Comparison of ENCODE assay signal across 26 cellular contexts in genomic region chr4:176406736-176407135, GRCh38.
A peak's percentile ranks its signal among the peaks of the same experiment; 100 is the strongest.
DNase-seq lines count a peak whose midpoint lies in the region; ATAC-seq, FAIRE-seq and TF ChIP-seq lines count a peak whose summit lies in the region.
"Had no signal": no experiment of that assay in that cellular context is flagged by ENCODE, and none has a peak within 500 bp of the region (broad histone marks: within the 10 kb centered on the region; RNA-seq: fewer than 3 reads in every experiment).

No MANE protein-coding gene starts in this region.

- H3K9me3 Mint-ChIP-seq in HFFc6: no peaks in the 10 kb centered on the region
- peaks cover 21% of the 10 kb centered on the region for H3K9me3 Mint-ChIP-seq in mesothelial cell of epicardium

- FAIRE-seq in endothelial cell of umbilical vein (lab: Jason Lieb, UNC): no peak
- FAIRE-seq: GM12891 had no signal

- H3K9me3 ChIP-seq in PC-3 (ENCODE audit: low read length) (no peaks in the 10 kb centered on the region), endothelial cell of umbilical vein (replicated peaks; ENCODE audit: control insufficient read depth, insufficient read depth, low read length) (no peaks in the 10 kb centered on the region), osteoblast (ENCODE audit: low read depth, low read length) (no peaks in the 10 kb centered on the region)
- H3K9me3 ChIP-seq: BLaER1, HAP-1 had no signal

- no peak for TF ChIP-seq POLR2A in endothelial cell of umbilical vein (IDR thresholded peaks at IDR 0.05; ENCODE audit: low read depth, low read length)

- ATAC-seq in PC-3 (peak; percentile 88), HG02884 (IDR thresholded peaks at IDR 0.05; ENCODE audit: unreplicated experiment) (no peak)
- ATAC-seq: Panc1 had no signal

- no peak overlapping the region for H3K4me3 Mint-ChIP-seq in HFFc6
- H3K4me3 Mint-ChIP-seq in mesothelial cell of epicardium: no peak overlapping the region
- H3K4me3 Mint-ChIP-seq: CD4-positive, alpha-beta T cell had no signal

- H3K79me2 ChIP-seq in PC-3 (ENCODE audit: low read length) (no peaks in the 10 kb centered on the region), endothelial cell of umbilical vein (ENCODE audit: control insufficient read depth, insufficient read depth, low read length) (no peaks in the 10 kb centered on the region), osteoblast (ENCODE audit: insufficient read depth, low read length) (no peaks in the 10 kb centered on the region)

- CTCF ChIA-PET in PC-3 (lab: Charles Lee): interaction anchor here (0.6 kb wide), 2 partner anchors 35 to 157 kb away, joined by 4 to 9 read pairs; no protein-coding TSS in a partner anchor
- CTCF ChIA-PET in endothelial cell of umbilical vein (lab: Charles Lee): no interaction called here

- H3K27ac Mint-ChIP-seq in HFFc6 (no peak overlapping the region), mesothelial cell of epicardium (no peak overlapping the region)
- H3K27ac Mint-ChIP-seq: CD4-positive, alpha-beta T cell had no signal

- H3F3A ChIP-seq in PC-3 (ENCODE audit: low read length, unreplicated experiment): no peaks in the 10 kb centered on the region

- H3K4me1 Mint-ChIP-seq in HFFc6 (ENCODE audit: low read depth) (peaks cover 53% of the 10 kb centered on the region), mesothelial cell of epicardium (no peaks in the 10 kb centered on the region)

- peak overlapping the region; percentile 65 for H3K27ac ChIP-seq in PC-3 (ENCODE audit: low read length)
- H3K27ac ChIP-seq in endothelial cell of umbilical vein (ENCODE audit: insufficient read depth, low read depth, low read length): no peak overlapping the region
- H3K27ac ChIP-seq in osteoblast (ENCODE audit: low read depth, low read length): peak overlapping the region; percentile 36
- H3K27ac ChIP-seq: BLaER1, KMS-11, RWPE1, SK-N-MC had no signal

- H3K36me3 ChIP-seq in PC-3 (ENCODE audit: low read depth, low read length) (no peaks in the 10 kb centered on the region; the same call in 1 of the 2 replicates), endothelial cell of umbilical vein (ENCODE audit: control insufficient read depth in 2 of 2, extremely low read depth in 1 of 2, insufficient read depth in 2 of 2, low read length in 2 of 2) (no peaks in the 10 kb centered on the region), osteoblast (ENCODE audit: insufficient read depth, low read length) (no peaks in the 10 kb centered on the region)
- H3K36me3 ChIP-seq: BLaER1, HAP-1 had no signal

- H3K9ac ChIP-seq in PC-3 (ENCODE audit: low read length): no peak overlapping the region
- no peak overlapping the region for H3K9ac ChIP-seq in endothelial cell of umbilical vein (replicated peaks; ENCODE audit: extremely low read depth, insufficient read depth, low read length)
- H3K9ac ChIP-seq: BLaER1, KMS-11 had no signal

- H4K20me1 ChIP-seq in PC-3 (ENCODE audit: low read length): no peaks in the 10 kb centered on the region
- H4K20me1 ChIP-seq in endothelial cell of umbilical vein (replicated peaks; ENCODE audit: control insufficient read depth, extremely low read depth, insufficient read depth, low read length): no peaks in the 10 kb centered on the region
- H4K20me1 ChIP-seq in osteoblast (ENCODE audit: insufficient read depth, low read length): no peaks in the 10 kb centered on the region
- H4K20me1 ChIP-seq: BLaER1 had no signal

- no peak overlapping the region for H3K4me3 ChIP-seq in PC-3 (ENCODE audit: low read length)
- no peak overlapping the region for H3K4me3 ChIP-seq in endothelial cell of umbilical vein (replicated peaks in 1 of 3; ENCODE audit: insufficient read depth in 1 of 3, low read depth in 1 of 3, low read length in 3 of 3)
- H3K4me3 ChIP-seq in osteoblast (ENCODE audit: insufficient read depth, low read length): no peak overlapping the region
- H3K4me3 ChIP-seq: BLaER1, HAP-1, SK-N-MC had no signal

- POLR2A ChIA-PET in PC-3 (lab: Charles Lee; ENCODE audit: unreplicated experiment): no interaction called here
- POLR2A ChIA-PET in endothelial cell of umbilical vein (lab: Charles Lee): no interaction called here

- H3K27me3 ChIP-seq in PC-3 (ENCODE audit: low read length): no peaks in the 10 kb centered on the region
- H3K27me3 ChIP-seq in endothelial cell of umbilical vein (ENCODE audit: control insufficient read depth in 2 of 2, insufficient read depth in 2 of 2, low read length in 2 of 2): peaks cover 14 to 33% of the 10 kb centered on the region in 2 experiments
- H3K27me3 ChIP-seq in osteoblast (ENCODE audit: insufficient read depth, low read length): no peaks in the 10 kb centered on the region
- H3K27me3 ChIP-seq: BLaER1 had no signal

- H3K36me3 Mint-ChIP-seq in HFFc6 (ENCODE audit: low read depth): peaks cover 20% of the 10 kb centered on the region
- H3K36me3 Mint-ChIP-seq in mesothelial cell of epicardium: peaks cover 2% of the 10 kb centered on the region

- H3K4me1 ChIP-seq in PC-3 (ENCODE audit: insufficient read depth, low read length) (peaks cover 40% of the 10 kb centered on the region), endothelial cell of umbilical vein (ENCODE audit: control insufficient read depth, extremely low read depth, insufficient read depth, low read length) (no peaks in the 10 kb centered on the region), osteoblast (ENCODE audit: insufficient read depth, low read length) (peaks cover 30% of the 10 kb centered on the region)
- H3K4me1 ChIP-seq: BLaER1, HAP-1 had no signal

- 0 out of 2 replicates have a peak overlapping the region, but pooled peaks have one; percentile 42 for H2AFZ ChIP-seq in PC-3 (ENCODE audit: low read length)
- no peak overlapping the region for H2AFZ ChIP-seq in endothelial cell of umbilical vein (ENCODE audit: low read depth, low read length)
- H2AFZ ChIP-seq in osteoblast (ENCODE audit: low read length): no peak overlapping the region

- dilution Hi-C loops in endothelial cell of umbilical vein (cut with MboI; ENCODE audit: extremely low pct_ligation_motif_present, low sequenced_read_pairs): no loop called here

- intact Hi-C loops in PC-3 (cut with micrococcal nuclease) (loop anchor here (2.0 kb wide), 2 partner anchors 18 to 92 kb away; no protein-coding TSS in a partner anchor), endothelial cell of umbilical vein (cut with micrococcal nuclease) (no loop called here)

- no TSS peak for BruUV-seq in PC-3 (replicated peaks; lab: Mats Ljungman, UMichigan)
- no TSS peak for BruUV-seq in endothelial cell of umbilical vein (replicated peaks; lab: Mats Ljungman, UMichigan)

- no peaks in the 10 kb centered on the region for H3K9me2 ChIP-seq in PC-3 (replicated peaks; ENCODE audit: low read length)

- TF ChIP-seq CTCF in PC-3 (conservative IDR thresholded peaks at IDR 0.05; ENCODE audit: low read depth, low read length) (no peak), endothelial cell of umbilical vein (IDR thresholded peaks at IDR 0.05; ENCODE audit: extremely low read depth in 1 of 2, insufficient read depth in 1 of 2, low read depth in 1 of 2, low read length in 2 of 2) (no peak), osteoblast (IDR thresholded peaks at IDR 0.05; ENCODE audit: extremely low read depth, low read depth, low read length) (no peak), HFFc6 (IDR thresholded peaks at IDR 0.05) (no peak), mesothelial cell of epicardium (IDR thresholded peaks at IDR 0.05; ENCODE audit: unreplicated experiment) (no peak)

- no peaks in the 10 kb centered on the region for H3K27me3 Mint-ChIP-seq in HFFc6 (ENCODE audit: insufficient read depth)
- H3K27me3 Mint-ChIP-seq in mesothelial cell of epicardium (ENCODE audit: low read depth): no peaks in the 10 kb centered on the region
- H3K27me3 Mint-ChIP-seq: CD4-positive, alpha-beta T cell had no signal

- peak overlapping the region; percentile 50 for H3K4me2 ChIP-seq in PC-3 (ENCODE audit: low read length)
- no peak overlapping the region for H3K4me2 ChIP-seq in endothelial cell of umbilical vein (ENCODE audit: insufficient read depth, low read length)
- peak overlapping the region; percentile 10 for H3K4me2 ChIP-seq in osteoblast (ENCODE audit: insufficient read depth, low read length)
- H3K4me2 ChIP-seq: BLaER1, KMS-11 had no signal

- DNase-seq in A172 (ENCODE audit: low spot score): peak; percentile 36
- DNase-seq in PC-3: peak; percentile 63
- DNase-seq in endothelial cell of umbilical vein (ENCODE audit: low read depth, low spot score): peak; percentile 22
- DNase-seq in osteoblast (ENCODE audit: insufficient read length, low spot score, missing footprints): no peak
- DNase-seq in HFFc6: no peak
- no peak for DNase-seq in NCI-H82 (lab: John Stamatoyannopoulos, UW)
- no peak for DNase-seq in mesothelial cell of epicardium (ENCODE audit: low spot score in 2 of 2, unreplicated experiment in 2 of 2)
- DNase-seq: 8988T; CD4-positive, alpha-beta T cell; GF-D8; GOT3; MM.1S; NCI-H1417; NCI-H1694; NCI-H2029 treated with DMSO at 0.1 percent for 48 hours; NCI-H2227 treated with DMSO at 0.1 percent for 48 hours; NCI-H526 treated with DMSO at 0.1 percent for 48 hours; SHP77 had no signal

- no peaks in the 10 kb centered on the region for H3K9me1 ChIP-seq in endothelial cell of umbilical vein (replicated peaks; ENCODE audit: control insufficient read depth, extremely low read depth, insufficient read depth, low read length)

TF ChIP-seq in endothelial cell of umbilical vein, 7 proteins besides CTCF, POLR2A, EP300 and RAD21:
- no peak for TF ChIP-seq JUN (IDR thresholded peaks at IDR 0.05; ENCODE audit: borderline replicate concordance, insufficient read depth, insufficient read length, low read depth)
- TF ChIP-seq GATA2 (IDR thresholded peaks at IDR 0.05; ENCODE audit: insufficient read depth, insufficient read length, low read depth, low read length): peak; percentile 25

Comparison
In these comparisons a context has a peak if more than half of its experiments do, and no peak if none do; other contexts are left out.
1. DNase-seq: peak in A172 (single experiment), PC-3 (single experiment) and endothelial cell of umbilical vein (single experiment); none in osteoblast (single experiment), HFFc6 (single experiment), NCI-H82 (single experiment) and mesothelial cell of epicardium (0 of 2).